In genomic region chr10:90856964-90857634, GRCh38 we compare ENCODE assay signal across 8 cellular contexts. TPM values are rescaled to one million over a fixed set of nuclear protein-coding genes. Genes with fewer than 3 reads are reported as not detected.
DNase-seq lines count a peak whose midpoint lies in the region; ATAC-seq and TF ChIP-seq lines count a peak whose summit lies in the region.

No MANE protein-coding gene starts in this region.

- H2BK5ac ChIP-seq in IMR-90 (ENCODE audit: low read depth, low read length, poor library complexity, severe bottlenecking) (no peak overlapping the region), mesendoderm (ENCODE audit: low read length) (no peak overlapping the region)

- H2AK5ac ChIP-seq in IMR-90 (ENCODE audit: low read depth, low read length) (no peak overlapping the region), mesendoderm (ENCODE audit: low read length) (no peak overlapping the region)

- H4K8ac ChIP-seq in IMR-90 (ENCODE audit: low read depth in 2 of 2, low read length in 2 of 2) (no peak overlapping the region), mesendoderm (ENCODE audit: low read depth, low read length) (no peak overlapping the region)

- H3K9me3 ChIP-seq in IMR-90 (ENCODE audit: control insufficient read depth, insufficient read depth, low read length) = no peaks in the 10 kb centered on the region
- H3K9me3 ChIP-seq in breast epithelium = no peaks in the 10 kb centered on the region
- no peaks in the 10 kb centered on the region for H3K9me3 ChIP-seq in vagina

- no peak for TF ChIP-seq POLR2A in IMR-90 (IDR thresholded peaks at IDR 0.05; ENCODE audit: low read depth, low read length)
- TF ChIP-seq POLR2A in breast epithelium (IDR thresholded peaks at IDR 0.05) = no peak
- TF ChIP-seq POLR2A in vagina (IDR thresholded peaks at IDR 0.05) = no peak

- H3K56ac ChIP-seq in IMR-90 (ENCODE audit: extremely low read depth, insufficient read depth, low read length) = no peak overlapping the region
- peak overlapping the region; percentile 93 for H3K56ac ChIP-seq in mesendoderm (ENCODE audit: low read length)

- H3K9ac ChIP-seq in IMR-90 (ENCODE audit: low read depth, low read length) (no peak overlapping the region), mesendoderm (ENCODE audit: low read length) (peak overlapping the region; percentile 81)

- DNase-seq in IMR-90 (no peak), breast epithelium (ENCODE audit: low spot score in 2 of 2) (no peak), mesendoderm (peak; percentile 69), vagina (ENCODE audit: extremely low spot score in 2 of 2) (no peak), NCI-H1105 (lab: John Stamatoyannopoulos, UW) (no peak), ACHN (no peak)

- H3K18ac ChIP-seq in IMR-90 (ENCODE audit: low read depth, low read length) (no peak overlapping the region), mesendoderm (ENCODE audit: low read length) (peak overlapping the region; percentile 98)

- H3K14ac ChIP-seq in IMR-90 (replicated peaks; ENCODE audit: low read depth, low read length) = no peak overlapping the region; the same call in 1 of the 2 replicates

- H4K91ac ChIP-seq in IMR-90 (ENCODE audit: insufficient read depth, low read depth, low read length) = no peak overlapping the region

- in situ Hi-C loops in IMR-90 (cut with MboI; ENCODE audit: low sequenced_read_pairs) (loop anchor here (25.0 kb wide), 1 partner anchor 1420 kb away; no protein-coding TSS in a partner anchor), ACHN (cut with HindIII; ENCODE audit: low pct_ligation_motif_present, low pct_unique_long_range_greater_than_20kb, low sequenced_read_pairs) (no loop called here)

- H3K27ac ChIP-seq in IMR-90 (ENCODE audit: insufficient read depth, low read length) (no peak overlapping the region), breast epithelium (peak overlapping the region; percentile 36 to 66), mesendoderm (ENCODE audit: low read depth, low read length) (peak overlapping the region; percentile 93), vagina (peak overlapping the region; percentile 69)

- intact Hi-C loops in IMR-90 (cut with micrococcal nuclease) = no loop called here
- intact Hi-C loops in breast epithelium (cut with DNase I; ENCODE audit: low total_unique reads) = no loop called here
- intact Hi-C loops in vagina (cut with DNase I) = no loop called here

- H3K23ac ChIP-seq in IMR-90 (ENCODE audit: low read depth, low read length) = peak overlapping the region; percentile 24
- H3K23ac ChIP-seq in mesendoderm (ENCODE audit: low read length) = no peak overlapping the region

- peak overlapping the region; percentile 67 for H3K4me2 ChIP-seq in IMR-90 (ENCODE audit: low read depth, low read length)
- H3K4me2 ChIP-seq in mesendoderm (ENCODE audit: low read length) = peak overlapping the region; percentile 66

- H3K4me1 ChIP-seq in IMR-90 (ENCODE audit: control insufficient read depth, insufficient read depth, low read length) (no peaks in the 10 kb centered on the region), breast epithelium (no peaks in the 10 kb centered on the region), mesendoderm (ENCODE audit: control insufficient read depth, low read depth, low read length) (no peaks in the 10 kb centered on the region), vagina (peaks cover 11% of the 10 kb centered on the region)

- peak overlapping the region; percentile 80 for H3K4me3 ChIP-seq in IMR-90 (ENCODE audit: insufficient read depth, low read depth, low read length)
- peak overlapping the region; percentile 53 to 76 (median 69) for H3K4me3 ChIP-seq in breast epithelium
- peak overlapping the region; percentile 76 for H3K4me3 ChIP-seq in mesendoderm (ENCODE audit: low read length)
- peak overlapping the region; percentile 55 to 75 for H3K4me3 ChIP-seq in vagina

- H3K9me1 ChIP-seq in IMR-90 (ENCODE audit: insufficient read depth, low read length) = 0 out of 2 replicates have a peak, but pooled peaks cover 2% of the 10 kb centered on the region

- TF ChIP-seq RAD21 in IMR-90 (IDR thresholded peaks at IDR 0.05; ENCODE audit: low read length) = no peak

- H3K79me2 ChIP-seq in mesendoderm (ENCODE audit: control insufficient read depth, insufficient read depth, low read length) = peaks cover 39% of the 10 kb centered on the region

- ATAC-seq in GM18873 (IDR thresholded peaks at IDR 0.05; ENCODE audit: low FRiP score, unreplicated experiment) (peak; percentile 6), IMR-90 (ENCODE audit: low read depth) (no peak; the same call in 1 of the 2 replicates), GM21737 (IDR thresholded peaks at IDR 0.05; ENCODE audit: unreplicated experiment) (no peak)

- H3K36me3 ChIP-seq in IMR-90 (ENCODE audit: control insufficient read depth, insufficient read depth, low read length) (no peaks in the 10 kb centered on the region), breast epithelium (no peaks in the 10 kb centered on the region), mesendoderm (ENCODE audit: control insufficient read depth, insufficient read depth, low read length) (no peaks in the 10 kb centered on the region), vagina (no peaks in the 10 kb centered on the region)

- H3K4ac ChIP-seq in IMR-90 (ENCODE audit: low read depth, low read length) (no peak overlapping the region), mesendoderm (ENCODE audit: low read depth, low read length) (peak overlapping the region; percentile 26)

- dilution Hi-C loops in IMR-90 (cut with HindIII; ENCODE audit: low sequenced_read_pairs, unreplicated experiment) = no loop called here

- no peak overlapping the region for H2BK20ac ChIP-seq in IMR-90 (ENCODE audit: low read depth, low read length)

- WGBS in IMR-90 (ENCODE audit: extremely low coverage in 2 of 2, insufficient read length in 1 of 2), 2 experiments = 9% methylated on average over 25 of the region's 59 CpGs; no CpG with 5 or more reads in 1 of the 2 experiments
- WGBS in mesendoderm (ENCODE audit: extremely low coverage, insufficient coverage, low lambda C conversion rate) = no CpG with 5 or more reads among the region's 59 CpGs

- POLR2A ChIA-PET in IMR-90 (lab: Charles Lee; ENCODE audit: unreplicated experiment) = no interaction called here

- no peak overlapping the region for H2BK15ac ChIP-seq in IMR-90 (ENCODE audit: low read depth, low read length)
- H2BK15ac ChIP-seq in mesendoderm (replicated peaks; ENCODE audit: low read depth) = no peak overlapping the region

- H3K27me3 ChIP-seq in IMR-90 (ENCODE audit: control insufficient read depth, insufficient read depth, low read length) (peaks cover 17% of the 10 kb centered on the region), breast epithelium (peaks cover 3 to 37% of the 10 kb centered on the region in 2 donors), mesendoderm (ENCODE audit: insufficient read depth, low read length, poor library complexity) (no peaks in the 10 kb centered on the region), vagina (no peaks in the 10 kb centered on the region)

- no peaks in the 10 kb centered on the region for H4K20me1 ChIP-seq in IMR-90 (ENCODE audit: insufficient read depth, low read length)

- TF ChIP-seq CTCF in IMR-90 (conservative IDR thresholded peaks at IDR 0.05; ENCODE audit: low read depth, low read length) (no peak), breast epithelium (IDR thresholded peaks at IDR 0.05) (no peak), vagina (IDR thresholded peaks at IDR 0.05) (no peak)

- CTCF ChIA-PET in IMR-90 (lab: Yijun Ruan, JAX) = no interaction called here

- H4K5ac ChIP-seq in IMR-90 (ENCODE audit: low read depth, low read length) (no peak overlapping the region), mesendoderm (ENCODE audit: low read length) (no peak overlapping the region)

- H2BK120ac ChIP-seq in IMR-90 (ENCODE audit: low read depth, low read length) = peak overlapping the region; percentile 40; the same call in 1 of the 2 replicates
- H2BK120ac ChIP-seq in mesendoderm (ENCODE audit: low read depth, low read length) = no peak overlapping the region

- H3K79me1 ChIP-seq in IMR-90 (ENCODE audit: low read depth in 1 of 2, low read length in 2 of 2) (no peaks in the 10 kb centered on the region; a peak in 1 of 4 replicates), mesendoderm (ENCODE audit: low read length) (no peaks in the 10 kb centered on the region)

- BruUV-seq in IMR-90 (replicated peaks; lab: Mats Ljungman, UMichigan) = no TSS peak

- peak overlapping the region; percentile 15 for H2AK9ac ChIP-seq in IMR-90 (replicated peaks; ENCODE audit: low read depth, low read length, poor library complexity)

- H2AFZ ChIP-seq in IMR-90 (replicated peaks; ENCODE audit: low read length, poor library complexity) = peak overlapping the region; percentile 94

TF ChIP-seq in IMR-90, 13 proteins besides CTCF, POLR2A, EP300 and RAD21:
- TF ChIP-seq ELK1 (IDR thresholded peaks at IDR 0.05; ENCODE audit: borderline replicate concordance, low read depth, low read length) = no peak

RNA-seq across cellular contexts. Expression of gene HTR7, which starts 0.7 kb away (rescaled TPM):
- total RNA-seq in IMR-90 (2012; rRNA removed) = 0.56 and 0.72 TPM in 2 replicates
- polyA plus RNA-seq in IMR-90 (2012; rRNA removed) = 0.43 and 0.44 TPM in 2 replicates
- 0.10 and 0.18 TPM in 2 replicates for polyA plus RNA-seq in IMR-90 (2012; cell fraction: cytosol; rRNA removed)
- polyA plus RNA-seq in IMR-90 (2012; cell fraction: nucleus; rRNA removed; ENCODE audit: low replicate concordance) = 0.12 and 0.13 TPM in 2 replicates
- total RNA-seq in breast epithelium = 1 to 10 TPM in 2 of 3 donors, under 1 TPM in 1; 0.66 to 1.8 (median 1.8) TPM
- polyA plus RNA-seq in mesendoderm (2013, experiment 1 of 2) = 5.1 TPM
- polyA plus RNA-seq in mesendoderm (2013, experiment 2 of 2) = 5.2 TPM
- 0.74 TPM for total RNA-seq in vagina

RNA-seq across cellular contexts. Expression of gene RPP30, which starts 14.7 kb away (rescaled TPM):
- total RNA-seq in IMR-90 (2012; rRNA removed) (45.2 and 45.8 TPM in 2 replicates), breast epithelium (10 to 100 TPM; 31.8 to 48.7 (median 40.3) TPM), vagina (18.4 TPM)
- 25.6 and 27.6 TPM in 2 replicates for polyA plus RNA-seq in IMR-90 (2012; rRNA removed)
- polyA plus RNA-seq in IMR-90 (2012; cell fraction: cytosol; rRNA removed) = 3.7 and 7.0 TPM in 2 replicates
- 2.5 and 24.9 TPM in 2 replicates for polyA plus RNA-seq in IMR-90 (2012; cell fraction: nucleus; rRNA removed; ENCODE audit: low replicate concordance)
- polyA plus RNA-seq in mesendoderm (2013, experiment 1 of 2) = 97.5 TPM
- polyA plus RNA-seq in mesendoderm (2013, experiment 2 of 2) = 96.2 TPM
